In the genomic region with DNA sequence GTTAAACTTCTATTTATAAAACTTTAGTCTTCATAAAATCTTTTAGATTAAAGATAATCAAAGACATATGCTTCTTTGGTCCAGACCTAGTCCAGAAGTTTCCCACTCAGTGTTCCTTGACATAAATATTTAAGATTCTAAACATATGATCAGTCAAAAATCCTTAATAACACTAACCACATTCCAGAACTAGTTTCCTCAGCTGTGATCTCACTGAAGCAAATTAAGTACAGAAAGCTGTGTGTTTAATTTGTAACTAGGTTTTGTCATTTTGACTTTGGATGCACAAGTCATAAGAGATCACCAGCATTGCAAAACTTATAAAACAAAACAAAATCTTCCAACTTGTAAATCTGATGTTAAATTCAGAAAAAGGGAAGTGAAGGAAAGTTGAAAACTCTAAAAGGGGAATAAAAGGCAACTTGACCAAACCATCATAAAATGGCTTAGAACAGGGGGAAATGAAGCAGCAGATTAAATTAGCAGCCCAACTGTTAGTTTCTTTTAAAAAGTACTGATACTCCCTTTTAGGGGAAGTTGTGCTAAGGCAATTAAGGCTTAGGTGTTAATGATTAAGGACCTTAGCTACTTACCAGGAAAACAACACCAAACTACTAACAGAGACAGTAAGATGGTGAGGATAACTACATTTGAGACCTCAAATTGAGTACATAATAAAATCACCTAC, we compare ENCODE assay signal across 13 cellular contexts. TPM values are rescaled to one million over a fixed set of nuclear protein-coding genes. Genes with fewer than 3 reads are reported as not detected.
DNase-seq lines count a peak whose midpoint lies in the region; ATAC-seq, FAIRE-seq and TF ChIP-seq lines count a peak whose summit lies in the region.
"Had no signal": no experiment of that assay in that cellular context is flagged by ENCODE, and none has a peak within 500 bp of the region (broad histone marks: within the 10 kb centered on the region; RNA-seq: fewer than 3 reads in every experiment).

No MANE protein-coding gene starts in this region.

- FAIRE-seq in frontal cortex (lab: Jason Lieb, UNC): no peak
- FAIRE-seq: keratinocyte had no signal

- H3K9me3 ChIP-seq in AG04450 (ENCODE audit: control insufficient read depth, insufficient read depth, low read length) (no peaks in the 10 kb centered on the region), fibroblast of lung (ENCODE audit: control insufficient read depth, insufficient read depth, low read depth, low read length) (no peaks in the 10 kb centered on the region)
- H3K9me3 ChIP-seq: SJSA1 had no signal

- TF ChIP-seq CTCF in AG04450 (IDR thresholded peaks at IDR 0.05; ENCODE audit: low read depth, low read length) (no peak), fibroblast of lung (conservative IDR thresholded peaks at IDR 0.05 in 1 of 2, IDR thresholded peaks at IDR 0.05 in 1 of 2; ENCODE audit: low read depth in 1 of 2, low read length in 2 of 2) (no peak)

- H3K27me3 ChIP-seq in AG04450 (ENCODE audit: control insufficient read depth, insufficient read depth, low read length) (no peaks in the 10 kb centered on the region), fibroblast of lung (ENCODE audit: control insufficient read depth, insufficient read depth, low read length) (no peaks in the 10 kb centered on the region)
- H3K27me3 ChIP-seq: adrenal gland, SJSA1 had no signal

- DNase-seq in AG04450 (ENCODE audit: low read depth, low spot score) (peak; percentile 72), OCI-M1 (lab: John Stamatoyannopoulos, UW) (peak; percentile 30), fibroblast of lung (ENCODE audit: low read depth in 2 of 2) (peak; percentile 71), inferior parietal cortex (ENCODE audit: extremely low spot score) (no peak), frontal cortex (ENCODE audit: low spot score in 2 of 2) (no peak), NCI-H2081 treated with DMSO at 0.1 percent for 48 hours (lab: John Stamatoyannopoulos, UW) (no peak)
- DNase-seq: activated CD8-positive, alpha-beta T cell treated with anti-CD3 and anti-CD28 coated beads for 36 hours; adrenal gland had no signal

- H4K20me1 ChIP-seq in fibroblast of lung (ENCODE audit: control insufficient read depth, extremely low read depth, insufficient read depth, low read length): no peaks in the 10 kb centered on the region

- H3K4me3 ChIP-seq in AG04450 (ENCODE audit: low read depth, low read length) (no peak overlapping the region), fibroblast of lung (replicated peaks in 1 of 4; ENCODE audit: control extremely low read depth in 1 of 4, insufficient read depth in 1 of 4, low read depth in 3 of 4, low read length in 4 of 4) (no peak overlapping the region)
- H3K4me3 ChIP-seq: adrenal gland, SJSA1 had no signal

- H3K27ac ChIP-seq in AG04450 (ENCODE audit: low read depth, low read length) (peak overlapping the region; percentile 73), fibroblast of lung (ENCODE audit: insufficient read depth, low read length) (peak overlapping the region; percentile 79)
- H3K27ac ChIP-seq: adrenal gland, SJSA1 had no signal

- CTCF ChIA-PET in AG04450 (lab: Charles Lee): interaction anchor here (0.5 to 4.9 kb wide), 5 partner anchors 11 to 65 kb away, joined by 3 to 53 read pairs (median 9); no protein-coding TSS in a partner anchor

- peaks cover 4% of the 10 kb centered on the region for H3K36me3 ChIP-seq in fibroblast of lung (ENCODE audit: control insufficient read depth, insufficient read depth, low read length)

- POLR2A ChIA-PET in AG04450 (lab: Yijun Ruan, JAX): no interaction called here

- peaks cover 19% of the 10 kb centered on the region for H3K4me1 ChIP-seq in fibroblast of lung (ENCODE audit: control insufficient read depth, extremely low read depth, insufficient read depth, low read length)

- H3K4me2 ChIP-seq in fibroblast of lung (ENCODE audit: extremely low read depth, insufficient read depth, low read length): no peak overlapping the region

- peak; percentile 66 for ATAC-seq in GM21737 (IDR thresholded peaks at IDR 0.05; ENCODE audit: unreplicated experiment)
- no peak for ATAC-seq in GM18873 (IDR thresholded peaks at IDR 0.05; ENCODE audit: low FRiP score, unreplicated experiment)
- ATAC-seq: activated CD8-positive, alpha-beta T cell treated with anti-CD3 and anti-CD28 coated beads for 36 hours; stimulated activated effector memory CD8-positive, alpha-beta T cell treated with anti-CD3 and anti-CD28 coated beads, Interleukin-12 subunit alpha, Interleukin-12 subunit beta, amount 100 ng/mL, for 72 hours had no signal

- H3K79me2 ChIP-seq in fibroblast of lung (ENCODE audit: control insufficient read depth, insufficient read depth, low read length): peaks cover 7% of the 10 kb centered on the region

- no peak overlapping the region for H2AFZ ChIP-seq in fibroblast of lung (ENCODE audit: low read length)

- peak overlapping the region; percentile 3 for H3K9ac ChIP-seq in fibroblast of lung (ENCODE audit: insufficient read depth, low read length)

RNA-seq across cellular contexts. Expression of a gene that starts 56.6 kb away (rescaled TPM):
- polyA plus RNA-seq in AG04450 (2011; rRNA removed) (21.6 and 22.6 TPM in 2 replicates), fibroblast of lung (29.2 and 32.0 TPM in 2 replicates)
- 18.2 and 20.4 TPM in 2 replicates for polyA minus RNA-seq in AG04450 (2011; rRNA and poly(A)+ RNA removed)
- total RNA-seq in fibroblast of lung (7.4 and 18.0 TPM in 2 replicates), frontal cortex (2.4 TPM)
- 21.3 and 28.0 TPM in 2 replicates for polyA plus RNA-seq in fibroblast of lung (2012)
- 52.3 and 55.9 TPM in 2 replicates for polyA minus RNA-seq in fibroblast of lung (ENCODE audit: low replicate concordance)

Comparison
In these comparisons a context has a peak if more than half of its experiments do, and no peak if none do; other contexts are left out.
1. DNase-seq: peak in AG04450 (single experiment), OCI-M1 (single experiment) and fibroblast of lung (2 of 2); none in inferior parietal cortex (single experiment), frontal cortex (0 of 2) and NCI-H2081 treated with DMSO at 0.1 percent for 48 hours (single experiment).